ENCODE assay signal across 11 cellular contexts in genomic region chr17:42107124-42107523, GRCh38. TPM values are rescaled to one million over a fixed set of nuclear protein-coding genes. Genes with fewer than 3 reads are reported as not detected.
DNase-seq lines count a peak whose midpoint lies in the region; ATAC-seq and TF ChIP-seq lines count a peak whose summit lies in the region.
"Had no signal": no experiment of that assay in that cellular context is flagged by ENCODE, and none has a peak within 500 bp of the region (broad histone marks: within the 10 kb centered on the region; RNA-seq: fewer than 3 reads in every experiment).

No MANE protein-coding gene starts in this region.

- peak overlapping the region in 3 of 4 donors; percentile 9 to 38 (median 33) for H3K4me3 ChIP-seq in Peyer's patch
- H3K4me3 ChIP-seq in iPS-15b (ENCODE audit: low read depth, low read length), result peak overlapping the region; percentile 58

- no peaks in the 10 kb centered on the region for H3K9me3 Mint-ChIP-seq in activated naive CD4-positive, alpha-beta T cell treated with anti-CD3 and anti-CD28 coated beads, Interleukin-2, amount 50 U/mL, for 24 hours
- no peaks in the 10 kb centered on the region for H3K9me3 Mint-ChIP-seq in activated naive CD4-positive, alpha-beta T cell treated with anti-CD3 and anti-CD28 coated beads, Interleukin-2, amount 50 U/mL, for 72 hours
- H3K9me3 Mint-ChIP-seq in stimulated activated effector memory CD8-positive, alpha-beta T cell treated with anti-CD3 and anti-CD28 coated beads, Interleukin-12 subunit alpha, Interleukin-12 subunit beta, amount 100 ng/mL, for 72 hours, result no peaks in the 10 kb centered on the region

- TF ChIP-seq POLR2A in Peyer's patch (IDR thresholded peaks at IDR 0.05), result no peak

- H3K9me3 ChIP-seq in Peyer's patch (no peaks in the 10 kb centered on the region), iPS-15b (ENCODE audit: control insufficient read depth, insufficient read depth, low read length) (no peaks in the 10 kb centered on the region)

- H3K9ac ChIP-seq in iPS-15b (ENCODE audit: low read depth, low read length), result no peak overlapping the region

- peaks cover 34% of the 10 kb centered on the region for H3K4me1 Mint-ChIP-seq in activated naive CD4-positive, alpha-beta T cell treated with anti-CD3 and anti-CD28 coated beads, Interleukin-2, amount 50 U/mL, for 24 hours
- peaks cover 32% of the 10 kb centered on the region for H3K4me1 Mint-ChIP-seq in stimulated activated effector memory CD8-positive, alpha-beta T cell treated with anti-CD3 and anti-CD28 coated beads, Interleukin-12 subunit alpha, Interleukin-12 subunit beta, amount 100 ng/mL, for 72 hours

- DNase-seq in activated naive CD4-positive, alpha-beta T cell treated with anti-CD3 and anti-CD28 coated beads, Interleukin-2, amount 50 U/mL, for 72 hours (ENCODE audit: low spot score in 2 of 2), result no peak
- DNase-seq in Peyer's patch (no peak), HEK293T (ENCODE audit: extremely low spot score) (no peak), T-helper 2 cell (no peak)
- no peak for DNase-seq in stimulated activated effector memory CD8-positive, alpha-beta T cell treated with anti-CD3 and anti-CD28 coated beads, Interleukin-12 subunit alpha, Interleukin-12 subunit beta, amount 100 ng/mL, for 72 hours (ENCODE audit: low spot score in 2 of 2)

- peaks cover 5% of the 10 kb centered on the region for H3K36me3 Mint-ChIP-seq in activated naive CD4-positive, alpha-beta T cell treated with anti-CD3 and anti-CD28 coated beads, Interleukin-2, amount 50 U/mL, for 24 hours
- no peaks in the 10 kb centered on the region for H3K36me3 Mint-ChIP-seq in activated naive CD4-positive, alpha-beta T cell treated with anti-CD3 and anti-CD28 coated beads, Interleukin-2, amount 50 U/mL, for 72 hours
- peaks cover 10% of the 10 kb centered on the region for H3K36me3 Mint-ChIP-seq in stimulated activated effector memory CD8-positive, alpha-beta T cell treated with anti-CD3 and anti-CD28 coated beads, Interleukin-12 subunit alpha, Interleukin-12 subunit beta, amount 100 ng/mL, for 72 hours

- H3K36me3 ChIP-seq in Peyer's patch, result peaks cover 0 to 15% (median 0%) of the 10 kb centered on the region in 3 donors
- H3K36me3 ChIP-seq in iPS-15b (ENCODE audit: control insufficient read depth, insufficient read depth, low read length), result peaks cover 2% of the 10 kb centered on the region

- no peak overlapping the region for H3K27ac Mint-ChIP-seq in activated naive CD4-positive, alpha-beta T cell treated with anti-CD3 and anti-CD28 coated beads, Interleukin-2, amount 50 U/mL, for 24 hours
- no peak overlapping the region for H3K27ac Mint-ChIP-seq in activated naive CD4-positive, alpha-beta T cell treated with anti-CD3 and anti-CD28 coated beads, Interleukin-2, amount 50 U/mL, for 72 hours
- no peak overlapping the region for H3K27ac Mint-ChIP-seq in stimulated activated effector memory CD8-positive, alpha-beta T cell treated with anti-CD3 and anti-CD28 coated beads, Interleukin-12 subunit alpha, Interleukin-12 subunit beta, amount 100 ng/mL, for 72 hours
- H3K27ac Mint-ChIP-seq: progenitor cell of endocrine pancreas had no signal

- H3K27me3 ChIP-seq in Peyer's patch, result no peaks in the 10 kb centered on the region
- no peaks in the 10 kb centered on the region for H3K27me3 ChIP-seq in iPS-15b (ENCODE audit: control insufficient read depth, insufficient read depth, low read length)

- peak overlapping the region in 1 of 4 donors; percentile 33 for H3K27ac ChIP-seq in Peyer's patch

- no peak for ATAC-seq in activated naive CD4-positive, alpha-beta T cell treated with anti-CD3 and anti-CD28 coated beads, Interleukin-2, amount 50 U/mL, for 72 hours
- no peak for ATAC-seq in stimulated activated effector memory CD8-positive, alpha-beta T cell treated with anti-CD3 and anti-CD28 coated beads, Interleukin-12 subunit alpha, Interleukin-12 subunit beta, amount 100 ng/mL, for 72 hours
- no peak for ATAC-seq in GM21360 (IDR thresholded peaks at IDR 0.05; ENCODE audit: unreplicated experiment)

- CTCF ChIA-PET in HEK293T (lab: Yijun Ruan, JAX), result interaction anchor here (0.6 to 1.3 kb wide), 4 partner anchors 9 to 70 kb away, joined by 3 to 4 read pairs (median 3); partner anchors contain the start of gene ZNF385C

- H3K4me1 ChIP-seq in Peyer's patch (peaks cover 0 to 11% (median 6%) of the 10 kb centered on the region in 4 donors), iPS-15b (ENCODE audit: control insufficient read depth, insufficient read depth, low read length) (peaks cover 4% of the 10 kb centered on the region)

- POLR2A ChIA-PET in HEK293T (lab: Yijun Ruan, JAX), result interaction anchor here (1.3 to 3.4 kb wide), 6 partner anchors 13 to 141 kb away, joined by 3 to 29 read pairs (median 13); partner anchors contain the start of genes CNP, DNAJC7, KAT2A and NKIRAS2

- no peak for TF ChIP-seq CTCF in Peyer's patch (IDR thresholded peaks at IDR 0.05)

- H3K4me3 Mint-ChIP-seq in activated naive CD4-positive, alpha-beta T cell treated with anti-CD3 and anti-CD28 coated beads, Interleukin-2, amount 50 U/mL, for 24 hours, result peak overlapping the region; percentile 42
- H3K4me3 Mint-ChIP-seq in stimulated activated effector memory CD8-positive, alpha-beta T cell treated with anti-CD3 and anti-CD28 coated beads, Interleukin-12 subunit alpha, Interleukin-12 subunit beta, amount 100 ng/mL, for 72 hours, result peak overlapping the region; percentile 33

- H3K27me3 Mint-ChIP-seq in activated naive CD4-positive, alpha-beta T cell treated with anti-CD3 and anti-CD28 coated beads, Interleukin-2, amount 50 U/mL, for 24 hours, result no peaks in the 10 kb centered on the region

TF ChIP-seq in HEK293T, 16 proteins besides CTCF, POLR2A, EP300 and RAD21:
- TF ChIP-seq SP1 (IDR thresholded peaks at IDR 0.05), result no peak
- TF ChIP-seq LEF1 (IDR thresholded peaks at IDR 0.05; ENCODE audit: borderline replicate concordance), result no peak
- TF ChIP-seq L3MBTL2 (conservative IDR thresholded peaks at IDR 0.05), result no peak
- TF ChIP-seq FOXA1 (IDR thresholded peaks at IDR 0.05), result no peak
- no peak for TF ChIP-seq BHLHE40 (IDR thresholded peaks at IDR 0.05; ENCODE audit: borderline replicate concordance)
- TF ChIP-seq, protein P1, sequence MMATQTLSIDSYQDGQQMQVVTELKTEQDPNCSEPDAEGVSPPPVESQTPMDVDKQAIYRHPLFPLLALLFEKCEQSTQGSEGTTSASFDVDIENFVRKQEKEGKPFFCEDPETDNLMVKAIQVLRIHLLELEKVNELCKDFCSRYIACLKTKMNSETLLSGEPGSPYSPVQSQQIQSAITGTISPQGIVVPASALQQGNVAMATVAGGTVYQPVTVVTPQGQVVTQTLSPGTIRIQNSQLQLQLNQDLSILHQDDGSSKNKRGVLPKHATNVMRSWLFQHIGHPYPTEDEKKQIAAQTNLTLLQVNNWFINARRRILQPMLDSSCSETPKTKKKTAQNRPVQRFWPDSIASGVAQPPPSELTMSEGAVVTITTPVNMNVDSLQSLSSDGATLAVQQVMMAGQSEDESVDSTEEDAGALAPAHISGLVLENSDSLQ (IDR thresholded peaks at IDR 0.05), result no peak
- TF ChIP-seq ARNT (IDR thresholded peaks at IDR 0.05), result no peak
- no peak for TF ChIP-seq ELF4 (IDR thresholded peaks at IDR 0.05)
- TF ChIP-seq SUZ12 (IDR thresholded peaks at IDR 0.05), result no peak
- TF ChIP-seq TARDBP (IDR thresholded peaks at IDR 0.05), result no peak
- no peak for TF ChIP-seq CTBP1 (IDR thresholded peaks at IDR 0.05; ENCODE audit: borderline replicate concordance)
- no peak for TF ChIP-seq FOXK2 (IDR thresholded peaks at IDR 0.05)
- TF ChIP-seq ZNF384 (IDR thresholded peaks at IDR 0.05), result no peak
- TF ChIP-seq NFRKB (IDR thresholded peaks at IDR 0.05), result no peak
- no peak for TF ChIP-seq HDGF (IDR thresholded peaks at IDR 0.05; ENCODE audit: borderline replicate concordance)
- TF ChIP-seq FOXM1 (IDR thresholded peaks at IDR 0.05; ENCODE audit: borderline replicate concordance), result no peak
TF ChIP-seq in HEK293T: peak in this region for 0.

RNA-seq across cellular contexts. Expression of gene DHX58, which starts 5.4 kb away (rescaled TPM):
- 10 to 100 TPM; 39.6 to 40.2 TPM for total RNA-seq in activated naive CD4-positive, alpha-beta T cell treated with anti-CD3 and anti-CD28 coated beads, Interleukin-2, amount 50 U/mL, for 72 hours
- total RNA-seq in Peyer's patch, result 10 to 100 TPM; 12.8 to 24.8 (median 18.4) TPM

RNA-seq across cellular contexts. Expression of gene ZNF385C, which starts 8.9 kb away (rescaled TPM):
- total RNA-seq in activated naive CD4-positive, alpha-beta T cell treated with anti-CD3 and anti-CD28 coated beads, Interleukin-2, amount 50 U/mL, for 72 hours, result under 1 TPM in 1 of 2 donors, not detected in 1; 0.82 TPM
- 1 to 10 TPM in 1 of 4 donors, under 1 TPM in 1, not detected in 2; 0.53 to 1.3 TPM for total RNA-seq in Peyer's patch

RNA-seq across cellular contexts. Expression of gene KAT2A, which starts 14.0 kb away (rescaled TPM):
- 10 to 100 TPM; 47.4 to 69.6 TPM for total RNA-seq in activated naive CD4-positive, alpha-beta T cell treated with anti-CD3 and anti-CD28 coated beads, Interleukin-2, amount 50 U/mL, for 72 hours
- 100 to 1,000 TPM in 1 of 4 donors, 10 to 100 TPM in 2, 1 to 10 TPM in 1; 9.8 to 172 (median 38.4) TPM for total RNA-seq in Peyer's patch

RNA-seq across cellular contexts. Expression of gene HSPB9, which starts 15.5 kb away (rescaled TPM):
- total RNA-seq in activated naive CD4-positive, alpha-beta T cell treated with anti-CD3 and anti-CD28 coated beads, Interleukin-2, amount 50 U/mL, for 72 hours, result under 1 TPM in 1 of 2 donors, not detected in 1; 0.23 TPM
- not detected for total RNA-seq in Peyer's patch
- total RNA-seq: kidney epithelial cell, progenitor cell of endocrine pancreas, temporal lobe had no signal

RNA-seq across cellular contexts. Expression of gene RAB5C, which starts 47.7 kb away (rescaled TPM):
- total RNA-seq in activated naive CD4-positive, alpha-beta T cell treated with anti-CD3 and anti-CD28 coated beads, Interleukin-2, amount 50 U/mL, for 72 hours, result 10 to 100 TPM; 44.5 to 45.7 TPM
- total RNA-seq in Peyer's patch, result 100 to 1,000 TPM in 2 of 4 donors, 10 to 100 TPM in 2; 80.9 to 153 (median 116) TPM
